8 cellular contexts compared by ENCODE assay signal in genomic region chr3:185308126-185308754, GRCh38. TPM values are rescaled to one million over a fixed set of nuclear protein-coding genes. Genes with fewer than 3 reads are reported as not detected.
A peak's percentile ranks its signal among the peaks of the same experiment; 100 is the strongest.
DNase-seq lines count a peak whose midpoint lies in the region; ATAC-seq and TF ChIP-seq lines count a peak whose summit lies in the region.

No MANE protein-coding gene starts in this region.

- H4K20me1 ChIP-seq in MM.1S (ENCODE audit: insufficient read depth, low read length) = no peaks in the 10 kb centered on the region

- H3K4me3 ChIP-seq in MM.1S (ENCODE audit: low read length) (no peak overlapping the region), upper lobe of right lung (no peak overlapping the region)

- H3K36me3 ChIP-seq in MM.1S (replicated peaks; ENCODE audit: insufficient read depth, low read length) = no peaks in the 10 kb centered on the region
- no peaks in the 10 kb centered on the region for H3K36me3 ChIP-seq in upper lobe of right lung

- CTCF ChIA-PET in T-cell (lab: Charles Lee) = interaction anchor here (1.3 to 1.7 kb wide), 3 partner anchors 19 to 747 kb away, joined by 3 read pairs; no protein-coding TSS in a partner anchor

- H3K9ac ChIP-seq in MM.1S (ENCODE audit: low read length) = no peak overlapping the region

- TF ChIP-seq CTCF in MM.1S (IDR thresholded peaks at IDR 0.05; ENCODE audit: low read length) = peak; percentile 95
- TF ChIP-seq CTCF in chondrocyte (IDR thresholded peaks at IDR 0.05) = peak; percentile 77
- TF ChIP-seq CTCF in upper lobe of right lung (IDR thresholded peaks at IDR 0.05) = peak; percentile 71

- ATAC-seq in T-cell (replicated peaks in 1 of 4) (no peak), upper lobe of right lung (peak; percentile 94), GM18502 (IDR thresholded peaks at IDR 0.05; ENCODE audit: poor library complexity, unreplicated experiment) (no peak)

- H3K9me3 Mint-ChIP-seq in T-cell (peaks cover 13 to 18% (median 18%) of the 10 kb centered on the region in 3 donors), chondrocyte (ENCODE audit: low read depth) (peaks cover 28% of the 10 kb centered on the region)

- peak; percentile 48 for DNase-seq in A172 (ENCODE audit: low spot score)
- peak; percentile 73 for DNase-seq in GM03348 (ENCODE audit: low spot score)
- DNase-seq in MM.1S = peak; percentile 84
- peak in 19 of 34 experiments; percentile 1 to 41 (median 16) for DNase-seq in T-cell
- no peak for DNase-seq in chondrocyte (ENCODE audit: low spot score)
- DNase-seq in midbrain (lab: John Stamatoyannopoulos, UW) = peak; percentile 31
- no peak for DNase-seq in upper lobe of right lung

- H2AFZ ChIP-seq in MM.1S (ENCODE audit: low read length) = no peak overlapping the region

- peaks cover 1 to 3% of the 10 kb centered on the region in 2 donors for H3K27me3 Mint-ChIP-seq in T-cell
- no peaks in the 10 kb centered on the region for H3K27me3 Mint-ChIP-seq in chondrocyte (ENCODE audit: low read depth)

- H3K27ac ChIP-seq in MM.1S (ENCODE audit: low read length) = no peak overlapping the region
- no peak overlapping the region for H3K27ac ChIP-seq in upper lobe of right lung

- intact Hi-C loops in upper lobe of right lung (cut with DNase I) = no loop called here

- no peaks in the 10 kb centered on the region for H3K9me2 ChIP-seq in MM.1S (replicated peaks; ENCODE audit: insufficient read depth, low read length)

- POLR2A ChIA-PET in T-cell (lab: Charles Lee) = no interaction called here

- no peak overlapping the region for H3K4me2 ChIP-seq in MM.1S (ENCODE audit: low read depth, low read length)

- no peak overlapping the region for H3K4me3 Mint-ChIP-seq in T-cell
- H3K4me3 Mint-ChIP-seq in chondrocyte (ENCODE audit: unreplicated experiment) = no peak overlapping the region

- H3K27ac Mint-ChIP-seq in T-cell (no peak overlapping the region), chondrocyte (ENCODE audit: unreplicated experiment) (no peak overlapping the region)

- no peaks in the 10 kb centered on the region for H3K27me3 ChIP-seq in MM.1S (replicated peaks; ENCODE audit: insufficient read depth, low read length)
- H3K27me3 ChIP-seq in upper lobe of right lung = no peaks in the 10 kb centered on the region

- H3K4me1 ChIP-seq in MM.1S (ENCODE audit: low read length) (peaks cover 4% of the 10 kb centered on the region; the same call in 1 of the 2 replicates), upper lobe of right lung (peaks cover 8% of the 10 kb centered on the region)

- H3K9me3 ChIP-seq in MM.1S (replicated peaks; ENCODE audit: insufficient read depth, low read length) (no peaks in the 10 kb centered on the region), upper lobe of right lung (no peaks in the 10 kb centered on the region)

- 0 out of 2 replicates have a peak, but pooled peaks cover 4% of the 10 kb centered on the region for H3F3A ChIP-seq in MM.1S (ENCODE audit: insufficient read depth, low read length)

- H3K79me2 ChIP-seq in MM.1S (ENCODE audit: low read length) = no peaks in the 10 kb centered on the region

- H3K36me3 Mint-ChIP-seq in T-cell (peaks cover 44% of the 10 kb centered on the region), chondrocyte (ENCODE audit: low read depth) (peaks cover 32% of the 10 kb centered on the region)

- H3K4me1 Mint-ChIP-seq in T-cell = no peaks in the 10 kb centered on the region
- H3K4me1 Mint-ChIP-seq in chondrocyte (ENCODE audit: low read depth) = no peaks in the 10 kb centered on the region

RNA-seq across cellular contexts. Expression of gene EHHADH, which starts 54.4 kb away (rescaled TPM):
- 2.3 and 10.2 TPM in 2 replicates for total RNA-seq in A172 (2014; rRNA removed; shearing (Covaris generic))
- 1 to 10 TPM in 4 of 5 donors, under 1 TPM in 1; 0.60 to 3.7 (median 1.9) TPM for total RNA-seq in T-cell
- total RNA-seq in chondrocyte = 0.70 to 4.9 TPM (median 3.5 TPM) in 3 replicates
- total RNA-seq in upper lobe of right lung = 12.0 TPM

RNA-seq across cellular contexts. Expression of gene MAP3K13, which starts 54.7 kb away (rescaled TPM):
- total RNA-seq in A172 (2014; rRNA removed; shearing (Covaris generic)) = 24.6 and 26.4 TPM in 2 replicates
- total RNA-seq in T-cell (1 to 10 TPM; 6.4 to 9.2 (median 7.7) TPM), chondrocyte (18.2 to 30.5 TPM (median 23.2 TPM) in 3 replicates), upper lobe of right lung (37.6 TPM)

Comparison
In these comparisons a context has a peak if more than half of its experiments do, and no peak if none do; other contexts are left out.
1. DNase-seq: peak in A172 (single experiment), GM03348 (single experiment), MM.1S (single experiment), T-cell (19 of 34) and midbrain (single experiment); none in chondrocyte (single experiment) and upper lobe of right lung (single experiment).
2. Peak in every context shown above with its lines, with median percentiles within 50 percentile points of each other: CTCF ChIP-seq.